In genomic region chr5:35092703-35093102, GRCh38 we compare ENCODE assay signal across 40 cellular contexts. TPM values are rescaled to one million over a fixed set of nuclear protein-coding genes. Genes with fewer than 3 reads are reported as not detected.
"Had no signal": no experiment of that assay in that cellular context is flagged by ENCODE, and none has a peak within 500 bp of the region (broad histone marks: within the 10 kb centered on the region; RNA-seq: fewer than 3 reads in every experiment).

No MANE protein-coding gene starts in this region.

- H3K27me3 Mint-ChIP-seq: activated CD4-positive, alpha-beta T cell treated with anti-CD3 and anti-CD28 coated beads, Interleukin-2, amount 10 ng/mL, durations not matched to agents 7 days and 5 days; activated naive CD8-positive, alpha-beta T cell; activated naive CD8-positive, alpha-beta T cell treated with anti-CD3 and anti-CD28 coated beads, Interleukin-2, amount 10 ng/mL, durations not matched to agents 7 days and 5 days; brain had no signal

- H3K36me3 ChIP-seq: ascending aorta, cardiac muscle cell, WERI-Rb-1 had no signal

- H3K27ac ChIP-seq: ascending aorta, cardiac muscle cell, WERI-Rb-1 had no signal

- ATAC-seq: activated CD4-positive, alpha-beta T cell treated with anti-CD3 and anti-CD28 coated beads for 36 hours; activated CD4-positive, CD25-positive, alpha-beta regulatory T cell treated with anti-CD3 and anti-CD28 coated beads, Interleukin-2, amount 50 U/mL, for 24 hours; activated CD8-positive, alpha-beta memory T cell treated with anti-CD3 and anti-CD28 coated beads, Interleukin-2, amount 10 ng/mL, durations not matched to agents 7 days and 5 days; activated CD8-positive, alpha-beta T cell treated with anti-CD3 and anti-CD28 coated beads, Interleukin-2, amount 10 ng/mL, durations not matched to agents 7 days and 5 days; activated naive CD8-positive, alpha-beta T cell treated with anti-CD3 and anti-CD28 coated beads, Interleukin-2, amount 50 U/mL, for 24 hours; T-cell; WTC11 had no signal

- H3K27me3 ChIP-seq: ascending aorta, cardiac muscle cell had no signal

- DNase-seq: activated CD4-positive, alpha-beta memory T cell treated with anti-CD3 and anti-CD28 coated beads, Interleukin-2, amount 10 ng/mL, durations not matched to agents 7 days and 5 days; activated CD4-positive, alpha-beta T cell treated with anti-CD3 and anti-CD28 coated beads for 1 hour; activated CD4-positive, alpha-beta T cell treated with anti-CD3 and anti-CD28 coated beads for 36 hours; activated CD4-positive, alpha-beta T cell treated with anti-CD3 and anti-CD28 coated beads for 48 hours; activated CD4-positive, alpha-beta T cell treated with anti-CD3 and anti-CD28 coated beads, Interleukin-2, amount 10 ng/mL, durations not matched to agents 7 days and 5 days; activated CD4-positive, alpha-beta T cell treated with anti-CD3 and anti-CD28 coated beads, Interleukin-2, amount 50 U/mL, for 48 hours; activated CD4-positive, CD25-positive, alpha-beta regulatory T cell; activated CD8-positive, alpha-beta memory T cell treated with anti-CD3 and anti-CD28 coated beads for 24 hours; activated CD8-positive, alpha-beta memory T cell treated with anti-CD3 and anti-CD28 coated beads, Interleukin-2, amount 10 ng/mL, durations not matched to agents 7 days and 5 days; activated CD8-positive, alpha-beta memory T cell treated with anti-CD3 and anti-CD28 coated beads, Interleukin-2, amount 50 U/mL, for 48 hours; activated CD8-positive, alpha-beta T cell treated with anti-CD3 and anti-CD28 coated beads, Interleukin-2, amount 10 ng/mL, durations not matched to agents 7 days and 5 days; activated effector memory CD4-positive, alpha-beta T cell treated with Interleukin-2 at 50 U/mL for 16 hours; activated gamma-delta T cell; activated naive CD4-positive, alpha-beta T cell treated with anti-CD3 and anti-CD28 coated beads, Interleukin-2, amount 10 ng/mL, durations not matched to agents 7 days and 5 days; activated naive CD4-positive, alpha-beta T cell treated with Interleukin-2 at 50 U/mL for 16 hours; activated naive CD8-positive, alpha-beta T cell treated with anti-CD3 and anti-CD28 coated beads, Interleukin-2, amount 10 ng/mL, durations not matched to agents 7 days and 5 days; activated naive CD8-positive, alpha-beta T cell treated with anti-CD3 and anti-CD28 coated beads, Interleukin-2, amount 50 U/mL, for 24 hours; activated T-cell treated with anti-CD3 and anti-CD28 coated beads, Interleukin-2, amount 50 U/mL, for 24 hours; activated T-cell treated with anti-CD3 and anti-CD28 coated beads, Interleukin-2, amount 50 U/mL, for 48 hours; amygdala; anterior cingulate cortex; caudate nucleus; cerebellar nuclear complex; T-cell; T-helper 2 cell; T-helper 9 cell; WERI-Rb-1 had no signal

- H3K27ac Mint-ChIP-seq: activated CD4-positive, alpha-beta memory T cell treated with anti-CD3 and anti-CD28 coated beads, Interleukin-2, amount 10 ng/mL, durations not matched to agents 7 days and 5 days; activated CD4-positive, alpha-beta T cell treated with anti-CD3 and anti-CD28 coated beads for 36 hours; activated CD4-positive, alpha-beta T cell treated with anti-CD3 and anti-CD28 coated beads, Interleukin-2, amount 10 ng/mL, durations not matched to agents 7 days and 5 days; activated CD8-positive, alpha-beta memory T cell treated with anti-CD3 and anti-CD28 coated beads, Interleukin-2, amount 10 ng/mL, durations not matched to agents 7 days and 5 days; activated CD8-positive, alpha-beta T cell treated with anti-CD3 and anti-CD28 coated beads, Interleukin-2, amount 10 ng/mL, durations not matched to agents 7 days and 5 days; activated naive CD4-positive, alpha-beta T cell treated with anti-CD3 and anti-CD28 coated beads, Interleukin-2, amount 10 ng/mL, durations not matched to agents 7 days and 5 days; activated naive CD8-positive, alpha-beta T cell; activated naive CD8-positive, alpha-beta T cell treated with anti-CD3 and anti-CD28 coated beads, Interleukin-2, amount 10 ng/mL, durations not matched to agents 7 days and 5 days; activated naive CD8-positive, alpha-beta T cell treated with anti-CD3 and anti-CD28 coated beads, Interleukin-2, amount 50 U/mL, for 24 hours; activated T-cell treated with anti-CD3 and anti-CD28 coated beads, Interleukin-2, amount 50 U/mL, for 24 hours; activated T-helper 2 cell treated with anti-CD3 and anti-CD28 coated beads, Interferon-gamma antibody, Interleukin-2, Interleukin-4, amounts not matched to agents 10 μg/mL and 5 μg/mL and 100 μg/mL, durations not matched to agents 14 hours and 24 hours and 36 hours; brain; T-cell; T-helper 2 cell treated with Interferon-gamma antibody and Interleukin-4, amounts not matched to agents 5 μg/mL and 100 μg/mL, for 36 hours; WTC11 had no signal

- H3K4me1 ChIP-seq: ascending aorta had no signal

- H3K4me3 ChIP-seq: ascending aorta, cardiac muscle cell had no signal

- H3K4me1 Mint-ChIP-seq: activated CD4-positive, alpha-beta memory T cell treated with anti-CD3 and anti-CD28 coated beads, Interleukin-2, amount 10 ng/mL, durations not matched to agents 7 days and 5 days; activated CD4-positive, alpha-beta T cell treated with anti-CD3 and anti-CD28 coated beads, Interleukin-2, amount 10 ng/mL, durations not matched to agents 7 days and 5 days; activated CD8-positive, alpha-beta memory T cell treated with anti-CD3 and anti-CD28 coated beads, Interleukin-2, amount 10 ng/mL, durations not matched to agents 7 days and 5 days; activated naive CD4-positive, alpha-beta T cell treated with anti-CD3 and anti-CD28 coated beads, Interleukin-2, amount 10 ng/mL, durations not matched to agents 7 days and 5 days; activated naive CD8-positive, alpha-beta T cell treated with anti-CD3 and anti-CD28 coated beads, Interleukin-2, amount 50 U/mL, for 24 hours; central memory CD8-positive, alpha-beta T cell; T-cell had no signal

- H3K9me3 ChIP-seq: ascending aorta had no signal

- H3K36me3 Mint-ChIP-seq: activated CD8-positive, alpha-beta memory T cell treated with anti-CD3 and anti-CD28 coated beads, Interleukin-2, amount 10 ng/mL, durations not matched to agents 7 days and 5 days; activated naive CD4-positive, alpha-beta T cell treated with anti-CD3 and anti-CD28 coated beads, Interleukin-2, amount 10 ng/mL, durations not matched to agents 7 days and 5 days; activated naive CD8-positive, alpha-beta T cell; activated naive CD8-positive, alpha-beta T cell treated with anti-CD3 and anti-CD28 coated beads, Interleukin-2, amount 10 ng/mL, durations not matched to agents 7 days and 5 days; brain; T-cell; WTC11 had no signal

- H3K4me3 Mint-ChIP-seq: activated CD4-positive, alpha-beta memory T cell treated with anti-CD3 and anti-CD28 coated beads, Interleukin-2, amount 10 ng/mL, durations not matched to agents 7 days and 5 days; activated CD4-positive, alpha-beta T cell treated with anti-CD3 and anti-CD28 coated beads for 36 hours; activated CD4-positive, alpha-beta T cell treated with anti-CD3 and anti-CD28 coated beads, Interleukin-2, amount 10 ng/mL, durations not matched to agents 7 days and 5 days; activated CD8-positive, alpha-beta memory T cell treated with anti-CD3 and anti-CD28 coated beads, Interleukin-2, amount 10 ng/mL, durations not matched to agents 7 days and 5 days; activated CD8-positive, alpha-beta T cell treated with anti-CD3 and anti-CD28 coated beads, Interleukin-2, amount 10 ng/mL, durations not matched to agents 7 days and 5 days; activated naive CD4-positive, alpha-beta T cell treated with anti-CD3 and anti-CD28 coated beads, Interleukin-2, amount 10 ng/mL, durations not matched to agents 7 days and 5 days; activated naive CD8-positive, alpha-beta T cell; activated naive CD8-positive, alpha-beta T cell treated with anti-CD3 and anti-CD28 coated beads, Interleukin-2, amount 10 ng/mL, durations not matched to agents 7 days and 5 days; activated naive CD8-positive, alpha-beta T cell treated with anti-CD3 and anti-CD28 coated beads, Interleukin-2, amount 50 U/mL, for 24 hours; activated T-cell treated with anti-CD3 and anti-CD28 coated beads, Interleukin-2, amount 50 U/mL, for 24 hours; brain; central memory CD8-positive, alpha-beta T cell; T-cell; T-helper 2 cell treated with Interferon-gamma antibody and Interleukin-4, amounts not matched to agents 5 μg/mL and 100 μg/mL, for 36 hours; WTC11 had no signal

RNA-seq across cellular contexts. Expression of gene AGXT2, which starts 45.0 kb away (rescaled TPM):
- total RNA-seq: activated CD4-positive, alpha-beta memory T cell treated with anti-CD3 and anti-CD28 coated beads, Interleukin-2, amount 10 ng/mL, durations not matched to agents 7 days and 5 days; activated CD4-positive, alpha-beta T cell treated with anti-CD3 and anti-CD28 coated beads for 36 hours; activated CD4-positive, alpha-beta T cell treated with anti-CD3 and anti-CD28 coated beads, Interleukin-2, amount 10 ng/mL, durations not matched to agents 7 days and 5 days; activated CD8-positive, alpha-beta memory T cell treated with anti-CD3 and anti-CD28 coated beads, Interleukin-2, amount 10 ng/mL, durations not matched to agents 7 days and 5 days; activated CD8-positive, alpha-beta T cell treated with anti-CD3 and anti-CD28 coated beads, Interleukin-2, amount 10 ng/mL, durations not matched to agents 7 days and 5 days; activated naive CD8-positive, alpha-beta T cell treated with anti-CD3 and anti-CD28 coated beads, Interleukin-2, amount 10 ng/mL, durations not matched to agents 7 days and 5 days; activated T-helper 2 cell treated with anti-CD3 and anti-CD28 coated beads, Interferon-gamma antibody, Interleukin-2, Interleukin-4, amounts not matched to agents 10 μg/mL and 5 μg/mL and 100 μg/mL, durations not matched to agents 14 hours and 24 hours and 36 hours; ascending aorta; bronchial epithelial cell; cardiac muscle cell; chondrocyte; T-cell; T-helper 1 cell treated with Interleukin-12 subunit alpha and Interleukin-12 subunit beta and Interleukin-4 antibody, amounts not matched to agents 30 ng/mL and 1 ng/mL, for 36 hours; WTC11 had no signal
- polyA plus RNA-seq: adipose tissue, cardiac muscle cell had no signal
